Comparison of ENCODE assay signal across 1 cellular context in the genomic region with DNA sequence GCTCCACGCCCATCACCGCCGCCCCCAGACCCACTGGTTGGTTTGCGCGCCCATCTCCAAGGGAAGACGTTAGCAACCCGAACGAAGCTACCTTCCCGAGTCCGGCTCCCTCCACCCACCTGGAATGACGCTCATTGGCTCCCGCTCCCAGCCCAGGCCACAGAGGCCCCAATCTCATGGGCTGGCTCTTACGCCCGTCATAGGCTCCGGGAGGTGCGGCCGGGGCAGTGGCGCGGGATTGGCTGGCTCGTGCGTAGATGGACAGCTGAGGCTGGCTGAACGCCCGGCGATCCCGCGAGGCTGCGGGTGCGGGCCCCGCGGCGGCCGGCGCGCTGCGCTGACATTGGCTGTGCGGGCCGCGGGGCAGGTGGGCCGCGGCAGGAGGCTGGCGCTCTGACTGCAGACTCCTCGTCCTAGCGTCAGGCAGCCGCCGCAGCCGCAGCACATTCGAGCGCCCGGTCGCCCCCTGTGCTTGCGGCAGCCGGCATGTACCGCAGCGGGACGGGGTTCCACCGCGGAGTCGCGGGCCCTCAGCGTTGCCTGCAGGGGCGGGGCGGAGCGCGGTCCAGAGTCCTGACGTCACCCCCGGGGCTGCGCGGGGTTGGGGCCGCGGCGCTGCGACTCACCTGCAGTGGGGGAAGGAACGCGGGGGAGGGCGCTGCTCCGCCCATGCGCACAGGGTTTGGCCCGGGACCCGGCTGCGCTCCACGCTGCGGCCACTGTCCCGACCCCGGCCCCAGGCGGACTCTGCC.
TF ChIP-seq lines count a peak whose summit lies in the region.

No MANE protein-coding gene starts in this region.

TF ChIP-seq in HepG2, 621 proteins besides CTCF, POLR2A, EP300 and RAD21 (continued from another document and continues in another):
- TF ChIP-seq FOXO4 (CRISPR knock-in tag; conservative IDR thresholded peaks at IDR 0.05) = no peak
- TF ChIP-seq PHF5A (CRISPR knock-in tag; IDR thresholded peaks at IDR 0.05; ENCODE audit: low read depth, unreplicated experiment) = peak; percentile 58
- TF ChIP-seq ZNF263 (CRISPR knock-in tag; IDR thresholded peaks at IDR 0.05) = 0 out of 2 replicates have a peak, but pooled peaks have one; percentile 37
- TF ChIP-seq ZNF670 (CRISPR knock-in tag; IDR thresholded peaks at IDR 0.05; ENCODE audit: borderline replicate concordance) = no peak
- no peak for TF ChIP-seq SCMH1 (CRISPR knock-in tag; IDR thresholded peaks at IDR 0.05; ENCODE audit: borderline replicate concordance)
- TF ChIP-seq PHF8 (CRISPR knock-in tag; IDR thresholded peaks at IDR 0.05) = peak; percentile 78
- TF ChIP-seq GPN1 (CRISPR knock-in tag; IDR thresholded peaks at IDR 0.05; ENCODE audit: borderline replicate concordance) = no peak
- no peak for TF ChIP-seq SUZ12 (IDR thresholded peaks at IDR 0.05; ENCODE audit: low read depth, low read length)
- TF ChIP-seq ZNF234 (CRISPR knock-in tag; conservative IDR thresholded peaks at IDR 0.05) = no peak
- TF ChIP-seq KAT2B (IDR thresholded peaks at IDR 0.05; ENCODE audit: borderline replicate concordance, low read depth, low read length) = no peak
- peak; percentile 70; the same call in 1 of the 2 replicates for TF ChIP-seq ZNF333 (CRISPR knock-in tag; IDR thresholded peaks at IDR 0.05; ENCODE audit: borderline replicate concordance)
- no peak for TF ChIP-seq MAFG (CRISPR knock-in tag; IDR thresholded peaks at IDR 0.05)
- no peak for TF ChIP-seq FOXA3 (CRISPR knock-in tag; IDR thresholded peaks at IDR 0.05)
- TF ChIP-seq, protein P1, sequence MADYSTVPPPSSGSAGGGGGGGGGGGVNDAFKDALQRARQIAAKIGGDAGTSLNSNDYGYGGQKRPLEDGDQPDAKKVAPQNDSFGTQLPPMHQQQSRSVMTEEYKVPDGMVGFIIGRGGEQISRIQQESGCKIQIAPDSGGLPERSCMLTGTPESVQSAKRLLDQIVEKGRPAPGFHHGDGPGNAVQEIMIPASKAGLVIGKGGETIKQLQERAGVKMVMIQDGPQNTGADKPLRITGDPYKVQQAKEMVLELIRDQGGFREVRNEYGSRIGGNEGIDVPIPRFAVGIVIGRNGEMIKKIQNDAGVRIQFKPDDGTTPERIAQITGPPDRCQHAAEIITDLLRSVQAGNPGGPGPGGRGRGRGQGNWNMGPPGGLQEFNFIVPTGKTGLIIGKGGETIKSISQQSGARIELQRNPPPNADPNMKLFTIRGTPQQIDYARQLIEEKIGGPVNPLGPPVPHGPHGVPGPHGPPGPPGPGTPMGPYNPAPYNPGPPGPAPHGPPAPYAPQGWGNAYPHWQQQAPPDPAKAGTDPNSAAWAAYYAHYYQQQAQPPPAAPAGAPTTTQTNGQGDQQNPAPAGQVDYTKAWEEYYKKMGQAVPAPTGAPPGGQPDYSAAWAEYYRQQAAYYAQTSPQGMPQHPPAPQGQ (CRISPR knock-in tag; IDR thresholded peaks at IDR 0.05; ENCODE audit: borderline replicate concordance) = no peak
- no peak for TF ChIP-seq TOE1 (CRISPR knock-in tag; IDR thresholded peaks at IDR 0.05)
- no peak for TF ChIP-seq KLF9 (CRISPR knock-in tag; IDR thresholded peaks at IDR 0.05; ENCODE audit: low read depth)
- no peak for TF ChIP-seq ZNF562 (CRISPR knock-in tag; IDR thresholded peaks at IDR 0.05; ENCODE audit: borderline replicate concordance)
- TF ChIP-seq HCFC1 (IDR thresholded peaks at IDR 0.05; ENCODE audit: low read depth, low read length) = no peak
- peak; percentile 93 for TF ChIP-seq NFYC (CRISPR knock-in tag; IDR thresholded peaks at IDR 0.05)
- TF ChIP-seq, protein P2, sequence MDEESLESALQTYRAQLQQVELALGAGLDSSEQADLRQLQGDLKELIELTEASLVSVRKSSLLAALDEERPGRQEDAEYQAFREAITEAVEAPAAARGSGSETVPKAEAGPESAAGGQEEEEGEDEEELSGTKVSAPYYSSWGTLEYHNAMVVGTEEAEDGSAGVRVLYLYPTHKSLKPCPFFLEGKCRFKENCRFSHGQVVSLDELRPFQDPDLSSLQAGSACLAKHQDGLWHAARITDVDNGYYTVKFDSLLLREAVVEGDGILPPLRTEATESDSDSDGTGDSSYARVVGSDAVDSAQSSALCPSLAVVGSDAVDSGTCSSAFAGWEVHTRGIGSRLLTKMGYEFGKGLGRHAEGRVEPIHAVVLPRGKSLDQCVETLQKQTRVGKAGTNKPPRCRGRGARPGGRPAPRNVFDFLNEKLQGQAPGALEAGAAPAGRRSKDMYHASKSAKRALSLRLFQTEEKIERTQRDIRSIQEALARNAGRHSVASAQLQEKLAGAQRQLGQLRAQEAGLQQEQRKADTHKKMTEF (CRISPR knock-in tag; IDR thresholded peaks at IDR 0.05) = peak; percentile 54; the same call in 1 of the 2 replicates
- peak; percentile 27; the same call in 1 of the 2 replicates for TF ChIP-seq ZBTB33 (CRISPR knock-in tag; IDR thresholded peaks at IDR 0.05)
- no peak for TF ChIP-seq ZNF776 (CRISPR knock-in tag; IDR thresholded peaks at IDR 0.05)
- TF ChIP-seq ZNF710 (CRISPR knock-in tag; IDR thresholded peaks at IDR 0.05; ENCODE audit: borderline replicate concordance) = 0 out of 2 replicates have a peak, but pooled peaks have one; percentile 57
- TF ChIP-seq NPAS2 (CRISPR knock-in tag; IDR thresholded peaks at IDR 0.05; ENCODE audit: borderline replicate concordance) = no peak
- TF ChIP-seq, protein P3, sequence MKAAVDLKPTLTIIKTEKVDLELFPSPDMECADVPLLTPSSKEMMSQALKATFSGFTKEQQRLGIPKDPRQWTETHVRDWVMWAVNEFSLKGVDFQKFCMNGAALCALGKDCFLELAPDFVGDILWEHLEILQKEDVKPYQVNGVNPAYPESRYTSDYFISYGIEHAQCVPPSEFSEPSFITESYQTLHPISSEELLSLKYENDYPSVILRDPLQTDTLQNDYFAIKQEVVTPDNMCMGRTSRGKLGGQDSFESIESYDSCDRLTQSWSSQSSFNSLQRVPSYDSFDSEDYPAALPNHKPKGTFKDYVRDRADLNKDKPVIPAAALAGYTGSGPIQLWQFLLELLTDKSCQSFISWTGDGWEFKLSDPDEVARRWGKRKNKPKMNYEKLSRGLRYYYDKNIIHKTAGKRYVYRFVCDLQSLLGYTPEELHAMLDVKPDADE (CRISPR knock-in tag; IDR thresholded peaks at IDR 0.05) = no peak
- TF ChIP-seq, protein P4, sequence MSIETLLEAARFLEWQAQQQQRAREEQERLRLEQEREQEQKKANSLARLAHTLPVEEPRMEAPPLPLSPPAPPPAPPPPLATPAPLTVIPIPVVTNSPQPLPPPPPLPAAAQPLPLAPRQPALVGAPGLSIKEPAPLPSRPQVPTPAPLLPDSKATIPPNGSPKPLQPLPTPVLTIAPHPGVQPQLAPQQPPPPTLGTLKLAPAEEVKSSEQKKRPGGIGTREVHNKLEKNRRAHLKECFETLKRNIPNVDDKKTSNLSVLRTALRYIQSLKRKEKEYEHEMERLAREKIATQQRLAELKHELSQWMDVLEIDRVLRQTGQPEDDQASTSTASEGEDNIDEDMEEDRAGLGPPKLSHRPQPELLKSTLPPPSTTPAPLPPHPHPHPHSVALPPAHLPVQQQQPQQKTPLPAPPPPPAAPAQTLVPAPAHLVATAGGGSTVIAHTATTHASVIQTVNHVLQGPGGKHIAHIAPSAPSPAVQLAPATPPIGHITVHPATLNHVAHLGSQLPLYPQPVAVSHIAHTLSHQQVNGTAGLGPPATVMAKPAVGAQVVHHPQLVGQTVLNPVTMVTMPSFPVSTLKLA (IDR thresholded peaks at IDR 0.05) = no peak
- TF ChIP-seq ZNF362 (CRISPR knock-in tag; IDR thresholded peaks at IDR 0.05; ENCODE audit: borderline replicate concordance) = peak; percentile 47; the same call in 1 of the 2 replicates
- peak; percentile 51; the same call in 1 of the 2 replicates for TF ChIP-seq ZNF609 (CRISPR knock-in tag; IDR thresholded peaks at IDR 0.05; ENCODE audit: borderline replicate concordance)
- TF ChIP-seq ATF3 (CRISPR knock-in tag; IDR thresholded peaks at IDR 0.05) = peak; percentile 96
- no peak for TF ChIP-seq HDAC6 (IDR thresholded peaks at IDR 0.05; ENCODE audit: low read depth, low read length)
- no peak for TF ChIP-seq ZNF180 (CRISPR knock-in tag; IDR thresholded peaks at IDR 0.05; ENCODE audit: borderline replicate concordance, low read depth)
- no peak for TF ChIP-seq MED13 (CRISPR knock-in tag; IDR thresholded peaks at IDR 0.05)
- no peak for TF ChIP-seq ATM (IDR thresholded peaks at IDR 0.05; ENCODE audit: borderline replicate concordance)
